In genomic region chr1:15852036-15852827, GRCh38 we compare ENCODE assay signal across 1 cellular context.
TF ChIP-seq lines count a peak whose summit lies in the region.

No MANE protein-coding gene starts in this region.

TF ChIP-seq in HepG2, 621 proteins besides CTCF, POLR2A, EP300 and RAD21 (continued from another document):
- no peak for TF ChIP-seq PAXIP1 (CRISPR knock-in tag; conservative IDR thresholded peaks at IDR 0.05)
